Comparison of ENCODE assay signal across 1 cellular context in genomic region chr1:54945393-54945936, GRCh38.
TF ChIP-seq lines count a peak whose summit lies in the region.

No MANE protein-coding gene starts in this region.

TF ChIP-seq in K562, 482 proteins besides CTCF, POLR2A, EP300 and RAD21:
- no peak for TF ChIP-seq ZNF3 (CRISPR knock-in tag; IDR thresholded peaks at IDR 0.05)
- TF ChIP-seq SP1 (CRISPR knock-in tag; IDR thresholded peaks at IDR 0.05): no peak
- TF ChIP-seq TEAD2 (tag; IDR thresholded peaks at IDR 0.05): no peak
- no peak for TF ChIP-seq GABPB2 (CRISPR knock-in tag; conservative IDR thresholded peaks at IDR 0.05)
- TF ChIP-seq ZNF24 (IDR thresholded peaks at IDR 0.05): peak; percentile 1
- TF ChIP-seq KDM2B (CRISPR knock-in tag; IDR thresholded peaks at IDR 0.05): no peak
TF ChIP-seq in K562: peak in this region for 1.
